13 cellular contexts compared by ENCODE assay signal in genomic region chr2:240368746-240369724, GRCh38.
A peak's percentile ranks its signal among the peaks of the same experiment; 100 is the strongest.
DNase-seq lines count a peak whose midpoint lies in the region; TF ChIP-seq lines count a peak whose summit lies in the region.
"Had no signal": no experiment of that assay in that cellular context is flagged by ENCODE, and none has a peak within 500 bp of the region (broad histone marks: within the 10 kb centered on the region; RNA-seq: fewer than 3 reads in every experiment).

No MANE protein-coding gene starts in this region.

- TF ChIP-seq CTCF in hepatocyte (IDR thresholded peaks at IDR 0.05; ENCODE audit: poor library complexity) (no peak), esophagus squamous epithelium (IDR thresholded peaks at IDR 0.05) (no peak), BE2C (IDR thresholded peaks at IDR 0.05; ENCODE audit: low read depth, low read length) (no peak)

- no peaks in the 10 kb centered on the region for H3K9me3 Mint-ChIP-seq in activated naive CD4-positive, alpha-beta T cell treated with anti-CD3 and anti-CD28 coated beads, Interleukin-2, amount 10 ng/mL, durations not matched to agents 7 days and 5 days
- no peaks in the 10 kb centered on the region for H3K9me3 Mint-ChIP-seq in activated CD4-positive, alpha-beta memory T cell treated with anti-CD3 and anti-CD28 coated beads, Interleukin-2, amount 10 ng/mL, durations not matched to agents 7 days and 5 days

- POLR2A ChIA-PET in activated CD4-positive, alpha-beta memory T cell treated with anti-CD3 and anti-CD28 coated beads, Interleukin-2, amount 10 ng/mL, durations not matched to agents 7 days and 5 days (lab: Charles Lee) = no interaction called here

- H3K4me1 ChIP-seq in SJSA1 (replicated peaks) = peaks cover 55% of the 10 kb centered on the region
- H3K4me1 ChIP-seq in hepatocyte (ENCODE audit: insufficient read depth) = peaks cover 33% of the 10 kb centered on the region
- peaks cover 9 to 30% (median 13%) of the 10 kb centered on the region in 3 donors for H3K4me1 ChIP-seq in esophagus squamous epithelium
- no peaks in the 10 kb centered on the region for H3K4me1 ChIP-seq in BE2C

- H3K27me3 Mint-ChIP-seq in activated naive CD4-positive, alpha-beta T cell treated with anti-CD3 and anti-CD28 coated beads, Interleukin-2, amount 10 ng/mL, durations not matched to agents 7 days and 5 days = peaks cover 9% of the 10 kb centered on the region
- no peaks in the 10 kb centered on the region for H3K27me3 Mint-ChIP-seq in activated CD4-positive, alpha-beta memory T cell treated with anti-CD3 and anti-CD28 coated beads, Interleukin-2, amount 10 ng/mL, durations not matched to agents 7 days and 5 days

- CTCF ChIA-PET in activated naive CD4-positive, alpha-beta T cell treated with anti-CD3 and anti-CD28 coated beads, Interleukin-2, amount 10 ng/mL, durations not matched to agents 7 days and 5 days (lab: Charles Lee) = no interaction called here
- CTCF ChIA-PET in activated CD4-positive, alpha-beta memory T cell treated with anti-CD3 and anti-CD28 coated beads, Interleukin-2, amount 10 ng/mL, durations not matched to agents 7 days and 5 days (lab: Charles Lee) = no interaction called here

- no peaks in the 10 kb centered on the region for H4K20me1 ChIP-seq in hepatocyte (ENCODE audit: insufficient read depth, poor library complexity, severe bottlenecking)

- no peaks in the 10 kb centered on the region for H3K79me2 ChIP-seq in hepatocyte

- no peaks in the 10 kb centered on the region for H3K9me3 ChIP-seq in SJSA1 (replicated peaks)
- no peaks in the 10 kb centered on the region for H3K9me3 ChIP-seq in hepatocyte (ENCODE audit: low read depth)
- no peaks in the 10 kb centered on the region for H3K9me3 ChIP-seq in esophagus squamous epithelium
- no peaks in the 10 kb centered on the region for H3K9me3 ChIP-seq in BE2C
- H3K9me3 ChIP-seq: BLaER1 treated with 17β-estradiol and CSF1 and Interleukin-3, amounts not matched to agents 10 nM and 100 nM; Peyer's patch had no signal

- intact Hi-C loops in esophagus squamous epithelium (cut with DNase I) = no loop called here

- WGBS in hepatocyte (ENCODE audit: low lambda C conversion rate, missing lambda C conversion rate) = 84% methylated on average over 19 of the region's 19 CpGs
- 44 to 66% methylated on average over 6 to 7 of the region's 19 CpGs for whole genome bisulfite sequencing in esophagus squamous epithelium, 2 donors

- peak overlapping the region; percentile 53 for H3K4me2 ChIP-seq in hepatocyte
- H3K4me2 ChIP-seq: BLaER1 treated with 17β-estradiol and CSF1 and Interleukin-3, amounts not matched to agents 10 nM and 100 nM had no signal

- H3K27ac Mint-ChIP-seq in activated naive CD4-positive, alpha-beta T cell treated with anti-CD3 and anti-CD28 coated beads, Interleukin-2, amount 10 ng/mL, durations not matched to agents 7 days and 5 days = no peak overlapping the region
- H3K27ac Mint-ChIP-seq in activated CD4-positive, alpha-beta memory T cell treated with anti-CD3 and anti-CD28 coated beads, Interleukin-2, amount 10 ng/mL, durations not matched to agents 7 days and 5 days = no peak overlapping the region

- H3K36me3 ChIP-seq in SJSA1 (no peaks in the 10 kb centered on the region), hepatocyte (replicated peaks; ENCODE audit: insufficient read depth, low read depth) (no peaks in the 10 kb centered on the region), esophagus squamous epithelium (no peaks in the 10 kb centered on the region), BE2C (no peaks in the 10 kb centered on the region)
- H3K36me3 ChIP-seq: BLaER1 treated with 17β-estradiol and CSF1 and Interleukin-3, amounts not matched to agents 10 nM and 100 nM; Peyer's patch had no signal

- H3K27me3 ChIP-seq in SJSA1 (replicated peaks) (no peaks in the 10 kb centered on the region), hepatocyte (no peaks in the 10 kb centered on the region), esophagus squamous epithelium (peaks cover 0 to 4% (median 0%) of the 10 kb centered on the region in 4 donors), BE2C (no peaks in the 10 kb centered on the region)
- H3K27me3 ChIP-seq: Peyer's patch had no signal

- no peaks in the 10 kb centered on the region for H3K36me3 Mint-ChIP-seq in activated naive CD4-positive, alpha-beta T cell treated with anti-CD3 and anti-CD28 coated beads, Interleukin-2, amount 10 ng/mL, durations not matched to agents 7 days and 5 days
- no peaks in the 10 kb centered on the region for H3K36me3 Mint-ChIP-seq in activated CD4-positive, alpha-beta memory T cell treated with anti-CD3 and anti-CD28 coated beads, Interleukin-2, amount 10 ng/mL, durations not matched to agents 7 days and 5 days (ENCODE audit: low read depth)

- no peak for TF ChIP-seq POLR2A in esophagus squamous epithelium (IDR thresholded peaks at IDR 0.05)

- H3K4me3 Mint-ChIP-seq in activated naive CD4-positive, alpha-beta T cell treated with anti-CD3 and anti-CD28 coated beads, Interleukin-2, amount 10 ng/mL, durations not matched to agents 7 days and 5 days = no peak overlapping the region
- no peak overlapping the region for H3K4me3 Mint-ChIP-seq in activated CD4-positive, alpha-beta memory T cell treated with anti-CD3 and anti-CD28 coated beads, Interleukin-2, amount 10 ng/mL, durations not matched to agents 7 days and 5 days

- H3K4me1 Mint-ChIP-seq in activated naive CD4-positive, alpha-beta T cell treated with anti-CD3 and anti-CD28 coated beads, Interleukin-2, amount 10 ng/mL, durations not matched to agents 7 days and 5 days = no peaks in the 10 kb centered on the region
- no peaks in the 10 kb centered on the region for H3K4me1 Mint-ChIP-seq in activated CD4-positive, alpha-beta memory T cell treated with anti-CD3 and anti-CD28 coated beads, Interleukin-2, amount 10 ng/mL, durations not matched to agents 7 days and 5 days

- DNase-seq in DMS79 (lab: John Stamatoyannopoulos, UW) = peak; percentile 72
- no peak for DNase-seq in SJSA1 (ENCODE audit: low read depth in 1 of 2, low spot score in 2 of 2)
- no peak for DNase-seq in hepatocyte (ENCODE audit: low spot score)
- DNase-seq in renal cortical epithelial cell (ENCODE audit: low read depth) = peak; percentile 22
- no peak for DNase-seq in activated naive CD4-positive, alpha-beta T cell treated with anti-CD3 and anti-CD28 coated beads, Interleukin-2, amount 10 ng/mL, durations not matched to agents 7 days and 5 days
- no peak for DNase-seq in esophagus squamous epithelium (lab: John Stamatoyannopoulos, UW)
- no peak for DNase-seq in activated CD4-positive, alpha-beta memory T cell treated with anti-CD3 and anti-CD28 coated beads, Interleukin-2, amount 10 ng/mL, durations not matched to agents 7 days and 5 days
- DNase-seq in BE2C = no peak
- DNase-seq: activated T-cell treated with anti-CD3 and anti-CD28 coated beads, Interleukin-2, amount 50 U/mL, for 48 hours; Peyer's patch; stimulated activated CD4-positive, alpha-beta T cell treated with anti-CD3 and anti-CD28 coated beads, Interleukin-2, amount 100 ng/mL, for 24 hours had no signal

- H3K27ac ChIP-seq in SJSA1 (peak overlapping the region; percentile 90), hepatocyte (peak overlapping the region; percentile 89), esophagus squamous epithelium (peak overlapping the region in 2 of 4 donors; percentile 57 to 77)
- H3K27ac ChIP-seq: BLaER1 treated with 17β-estradiol and CSF1 and Interleukin-3, amounts not matched to agents 10 nM and 100 nM; VCaP had no signal

- H3K4me3 ChIP-seq in SJSA1 = no peak overlapping the region
- no peak overlapping the region for H3K4me3 ChIP-seq in hepatocyte
- H3K4me3 ChIP-seq in esophagus squamous epithelium = no peak overlapping the region
- H3K4me3 ChIP-seq in BE2C (ENCODE audit: low read depth, low read length) = no peak overlapping the region
- H3K4me3 ChIP-seq: BLaER1 treated with 17β-estradiol and CSF1 and Interleukin-3, amounts not matched to agents 10 nM and 100 nM; Peyer's patch had no signal

- no peak overlapping the region for H2AFZ ChIP-seq in hepatocyte

- no peaks in the 10 kb centered on the region for H3K9me2 ChIP-seq in hepatocyte (replicated peaks; ENCODE audit: insufficient read depth)

Comparison
In these comparisons a context has a peak if more than half of its experiments do, and no peak if none do; other contexts are left out.
1. DNase-seq: peak in DMS79 (single experiment) and renal cortical epithelial cell (single experiment); none in SJSA1 (0 of 2), hepatocyte (single experiment), activated naive CD4-positive, alpha-beta T cell treated with anti-CD3 and anti-CD28 coated beads, Interleukin-2, amount 10 ng/mL, durations not matched to agents 7 days and 5 days (single experiment), esophagus squamous epithelium (single experiment), activated CD4-positive, alpha-beta memory T cell treated with anti-CD3 and anti-CD28 coated beads, Interleukin-2, amount 10 ng/mL, durations not matched to agents 7 days and 5 days (single experiment) and BE2C (single experiment).